Comparison of ENCODE assay signal across 8 cellular contexts in the genomic region with DNA sequence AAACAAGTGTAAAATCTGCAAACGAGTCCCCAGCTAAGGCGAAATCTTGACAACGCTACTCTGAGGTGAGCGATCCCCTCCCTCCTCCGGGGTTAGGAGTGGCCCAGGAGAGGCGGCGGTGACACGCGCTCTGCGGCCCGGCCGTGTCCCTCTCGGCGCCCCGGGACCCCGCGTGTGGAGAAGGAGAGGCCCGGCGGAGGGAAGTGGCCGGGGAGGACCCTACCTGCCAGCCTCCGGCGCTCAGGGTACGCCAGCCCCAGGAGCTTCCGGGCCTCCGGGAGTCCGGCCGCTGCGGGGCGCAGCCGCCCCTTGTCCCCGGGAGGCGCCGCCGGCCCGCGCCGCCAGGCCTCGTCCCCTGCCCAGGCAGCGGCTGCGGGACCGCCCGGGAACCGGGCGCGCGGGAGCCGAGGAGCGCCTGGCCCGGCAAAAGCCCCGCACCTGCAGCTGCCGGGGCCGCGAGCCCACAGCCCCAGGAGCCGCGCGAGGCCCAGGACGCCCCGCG. TPM values are rescaled to one million over a fixed set of nuclear protein-coding genes. Genes with fewer than 3 reads are reported as not detected.
DNase-seq lines count a peak whose midpoint lies in the region; ATAC-seq and TF ChIP-seq lines count a peak whose summit lies in the region.

No MANE protein-coding gene starts in this region.

- peak overlapping the region; percentile 40 to 91 (median 82) for H3K27ac Mint-ChIP-seq in naive thymus-derived CD8-positive, alpha-beta T cell

- H3K9me3 Mint-ChIP-seq in activated T-cell treated with anti-CD3 and anti-CD28 coated beads, Interleukin-2, amount 50 U/mL, for 4 hours, result no peaks in the 10 kb centered on the region
- no peaks in the 10 kb centered on the region for H3K9me3 Mint-ChIP-seq in naive thymus-derived CD8-positive, alpha-beta T cell

- H3K27ac ChIP-seq in thyroid gland, result peak overlapping the region in 2 of 3 donors; percentile 63 to 81

- peaks cover 16 to 29% of the 10 kb centered on the region in 2 donors for H3K4me1 ChIP-seq in thyroid gland

- DNase-seq in NCI-H2196 (lab: John Stamatoyannopoulos, UW; ENCODE audit: unreplicated experiment) (peak; percentile 29), NCI-H2196 treated with DMSO at 0.1 percent for 48 hours (lab: John Stamatoyannopoulos, UW; ENCODE audit: unreplicated experiment) (no peak), NCI-H510A (lab: John Stamatoyannopoulos, UW) (peak; percentile 20), fibroblast of mammary gland (ENCODE audit: low read depth) (peak; percentile 14), thyroid gland (peak; percentile 41 to 45)
- peak; percentile 15 for DNase-seq in activated T-cell treated with anti-CD3 and anti-CD28 coated beads, Interleukin-2, amount 50 U/mL, for 4 hours
- peak in 9 of 10 donors; percentile 2 to 36 (median 22) for DNase-seq in naive thymus-derived CD8-positive, alpha-beta T cell

- peak overlapping the region; percentile 86 for H3K4me3 Mint-ChIP-seq in activated T-cell treated with anti-CD3 and anti-CD28 coated beads, Interleukin-2, amount 50 U/mL, for 4 hours
- peak overlapping the region; percentile 80 to 91 (median 87) for H3K4me3 Mint-ChIP-seq in naive thymus-derived CD8-positive, alpha-beta T cell

- TF ChIP-seq POLR2A in thyroid gland (IDR thresholded peaks at IDR 0.05), result no peak

- intact Hi-C loops in thyroid gland (cut with DNase I), result loop anchor here (5.0 kb wide), 1 partner anchor 69 kb away; a partner anchor contains a TSS

- peak overlapping the region; percentile 73 for H3K4me3 ChIP-seq in fibroblast of mammary gland (ENCODE audit: control insufficient read depth, low read depth, low read length)
- H3K4me3 ChIP-seq in thyroid gland (replicated peaks in 1 of 3), result peak overlapping the region; percentile 21 to 84 (median 63)

- H3K27me3 Mint-ChIP-seq in activated T-cell treated with anti-CD3 and anti-CD28 coated beads, Interleukin-2, amount 50 U/mL, for 4 hours (ENCODE audit: low read depth), result no peaks in the 10 kb centered on the region
- no peaks in the 10 kb centered on the region for H3K27me3 Mint-ChIP-seq in naive thymus-derived CD8-positive, alpha-beta T cell

- peak; percentile 27 for ATAC-seq in HG02623 (IDR thresholded peaks at IDR 0.05; ENCODE audit: unreplicated experiment)
- peak; percentile 37 to 39 for ATAC-seq in activated T-cell treated with anti-CD3 and anti-CD28 coated beads, Interleukin-2, amount 50 U/mL, for 4 hours
- peak; percentile 21 for ATAC-seq in naive thymus-derived CD8-positive, alpha-beta T cell

- no peaks in the 10 kb centered on the region for H3K36me3 ChIP-seq in thyroid gland

- 0 to 3% methylated on average over 3 to 7 of the region's 59 CpGs for WGBS in thyroid gland, 2 donors

- H3K27me3 ChIP-seq in thyroid gland, result no peaks in the 10 kb centered on the region

- H3K4me1 Mint-ChIP-seq in activated T-cell treated with anti-CD3 and anti-CD28 coated beads, Interleukin-2, amount 50 U/mL, for 4 hours (ENCODE audit: low read depth), result peaks cover 47% of the 10 kb centered on the region
- peaks cover 25 to 49% (median 45%) of the 10 kb centered on the region in 4 donors for H3K4me1 Mint-ChIP-seq in naive thymus-derived CD8-positive, alpha-beta T cell

- POLR2A ChIA-PET in naive thymus-derived CD8-positive, alpha-beta T cell (lab: Charles Lee), result interaction anchor here (0.6 to 4.4 kb wide), 9 partner anchors 9 to 509 kb away, joined by 3 to 74 read pairs (median 4); a partner anchor contains a TSS

- peaks cover 2% of the 10 kb centered on the region for H3K36me3 Mint-ChIP-seq in activated T-cell treated with anti-CD3 and anti-CD28 coated beads, Interleukin-2, amount 50 U/mL, for 4 hours (ENCODE audit: insufficient read depth)
- peaks cover 0 to 10% (median 0%) of the 10 kb centered on the region in 3 donors for H3K36me3 Mint-ChIP-seq in naive thymus-derived CD8-positive, alpha-beta T cell

- H3K9me3 ChIP-seq in thyroid gland, result no peaks in the 10 kb centered on the region

- no peak for TF ChIP-seq CTCF in fibroblast of mammary gland (conservative IDR thresholded peaks at IDR 0.05; ENCODE audit: control insufficient read depth, insufficient read depth, low read depth, low read length)
- TF ChIP-seq CTCF in thyroid gland (IDR thresholded peaks at IDR 0.05), result peak in 2 of 6 experiments; percentile 11 to 22

RNA-seq across cellular contexts. Expression of a gene that starts 0.5 kb away (rescaled TPM):
- total RNA-seq in activated T-cell treated with anti-CD3 and anti-CD28 coated beads, Interleukin-2, amount 50 U/mL, for 4 hours, result 10 to 100 TPM; 16.4 to 19.1 (median 16.7) TPM
- 10 to 100 TPM; 16.3 to 20.5 TPM for total RNA-seq in naive thymus-derived CD8-positive, alpha-beta T cell
- polyA plus RNA-seq in naive thymus-derived CD8-positive, alpha-beta T cell, result 10 to 100 TPM in 1 of 3 donors, 1 to 10 TPM in 2; 5.1 to 12.8 (median 8.9) TPM
- total RNA-seq in thyroid gland, result 10 to 100 TPM; 13.7 to 22.6 (median 17.8) TPM

RNA-seq across cellular contexts. Expression of a gene that starts 49.8 kb away (rescaled TPM):
- 10 to 100 TPM; 49.8 to 62.5 (median 56.7) TPM for total RNA-seq in activated T-cell treated with anti-CD3 and anti-CD28 coated beads, Interleukin-2, amount 50 U/mL, for 4 hours
- total RNA-seq in naive thymus-derived CD8-positive, alpha-beta T cell, result 10 to 100 TPM; 44.0 to 46.2 TPM
- 10 to 100 TPM; 14.5 to 17.7 (median 15.5) TPM for polyA plus RNA-seq in naive thymus-derived CD8-positive, alpha-beta T cell
- total RNA-seq in thyroid gland, result 10 to 100 TPM; 29.6 to 40.7 (median 37.3) TPM
